Comparison of ENCODE assay signal across 22 cellular contexts in genomic region chr3:59040902-59041301, GRCh38. TPM values are rescaled to one million over a fixed set of nuclear protein-coding genes. Genes with fewer than 3 reads are reported as not detected.
"Had no signal": no experiment of that assay in that cellular context is flagged by ENCODE, and none has a peak within 500 bp of the region (broad histone marks: within the 10 kb centered on the region; RNA-seq: fewer than 3 reads in every experiment).

No MANE protein-coding gene starts in this region.

- H3K9me3 ChIP-seq: body of pancreas, colonic mucosa, esophagus muscularis mucosa, left lung, right atrium auricular region, suprapubic skin had no signal

- H3K27ac ChIP-seq: body of pancreas, colonic mucosa, esophagus muscularis mucosa, left lung, right atrium auricular region, suprapubic skin had no signal

- H3K4me1 ChIP-seq: body of pancreas, colonic mucosa, esophagus muscularis mucosa, left lung, right atrium auricular region, suprapubic skin had no signal

- H3K36me3 ChIP-seq: colonic mucosa, esophagus muscularis mucosa, left lung, right atrium auricular region, suprapubic skin had no signal

- DNase-seq: activated CD4-positive, alpha-beta T cell treated with anti-CD3 and anti-CD28 coated beads for 4 hours; activated CD8-positive, alpha-beta T cell treated with anti-CD3 and anti-CD28 coated beads for 36 hours; activated effector memory CD4-positive, alpha-beta T cell treated with anti-CD3 and anti-CD28 coated beads, Interleukin-2, amount 50 U/mL, for 16 hours; activated T-cell treated with anti-CD3 and anti-CD28 coated beads, Interleukin-2, amount 50 U/mL, for 4 hours; amygdala; body of pancreas; caudate nucleus; colonic mucosa; islet precursor cell; left lung; naive thymus-derived CD8-positive, alpha-beta T cell; nucleus accumbens; small intestine; stimulated activated CD4-positive, alpha-beta T cell treated with anti-CD3 and anti-CD28 coated beads, Interleukin-4, amount 100 ng/mL, for 24 hours; stimulated activated naive CD8-positive, alpha-beta T cell treated with anti-CD3 and anti-CD28 coated beads, Interleukin-15, Interleukin-2, amounts not matched to agents 100 U/mL and 50 U/mL, for 24 hours; T-helper 2 cell; trophoblast cell had no signal

- H3K4me3 ChIP-seq: body of pancreas, colonic mucosa, esophagus muscularis mucosa, left lung, right atrium auricular region, suprapubic skin had no signal

- H3K27me3 ChIP-seq: body of pancreas, colonic mucosa, esophagus muscularis mucosa, left lung, right atrium auricular region, suprapubic skin had no signal

- FAIRE-seq: small intestine had no signal

- ATAC-seq: activated CD8-positive, alpha-beta T cell treated with anti-CD3 and anti-CD28 coated beads for 36 hours; activated naive CD4-positive, alpha-beta T cell treated with anti-CD3 and anti-CD28 coated beads, Interleukin-2, amount 50 U/mL, for 72 hours; activated T-cell treated with anti-CD3 and anti-CD28 coated beads, Interleukin-2, amount 50 U/mL, for 4 hours; body of pancreas; left lung; naive thymus-derived CD8-positive, alpha-beta T cell; stimulated activated naive CD8-positive, alpha-beta T cell treated with anti-CD3 and anti-CD28 coated beads, Interleukin-15, Interleukin-2, amounts not matched to agents 100 U/mL and 50 U/mL, for 24 hours; WTC11 had no signal

RNA-seq across cellular contexts. Expression of gene CFAP20DC, which starts 8.9 kb away (rescaled TPM):
- total RNA-seq: right atrium auricular region had no signal
